11 cellular contexts compared by ENCODE assay signal in the genomic region with DNA sequence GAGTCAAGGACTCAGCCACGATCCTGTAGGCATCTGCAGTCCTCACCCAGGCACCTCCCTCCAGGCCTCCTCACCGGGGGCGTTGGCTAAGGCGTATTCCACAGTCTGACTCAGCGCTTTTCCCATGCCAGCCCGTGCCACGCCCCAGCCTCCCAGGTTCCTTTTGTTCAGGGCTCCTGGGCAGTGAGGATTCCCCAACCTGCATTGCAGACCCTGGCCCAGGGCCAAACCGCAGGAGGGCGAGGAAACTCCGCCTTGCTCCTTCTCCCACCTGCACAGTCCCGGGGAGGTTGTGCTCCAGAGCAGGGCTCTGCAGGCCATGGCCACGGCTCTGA.
DNase-seq lines count a peak whose midpoint lies in the region; ATAC-seq, FAIRE-seq and TF ChIP-seq lines count a peak whose summit lies in the region.
"Had no signal": no experiment of that assay in that cellular context is flagged by ENCODE, and none has a peak within 500 bp of the region (broad histone marks: within the 10 kb centered on the region; RNA-seq: fewer than 3 reads in every experiment).

No MANE protein-coding gene starts in this region.

- H3K36me3 ChIP-seq in right atrium auricular region (no peaks in the 10 kb centered on the region), heart right ventricle (no peaks in the 10 kb centered on the region)
- H3K36me3 ChIP-seq: gastrocnemius medialis, right lobe of liver had no signal

- TF ChIP-seq CTCF in right atrium auricular region (IDR thresholded peaks at IDR 0.05) (no peak), heart right ventricle (IDR thresholded peaks at IDR 0.05) (no peak)

- H3K27ac ChIP-seq in right atrium auricular region = no peak overlapping the region
- no peak overlapping the region for H3K27ac ChIP-seq in heart right ventricle
- H3K27ac ChIP-seq: gastrocnemius medialis, right lobe of liver had no signal

- no peak overlapping the region for H3K4me3 ChIP-seq in right atrium auricular region
- no peak overlapping the region for H3K4me3 ChIP-seq in heart right ventricle
- H3K4me3 ChIP-seq: gastrocnemius medialis, right lobe of liver had no signal

- DNase-seq in right atrium auricular region (ENCODE audit: low spot score) (peak; percentile 47), heart right ventricle (no peak), RCC 7860 (ENCODE audit: low spot score) (peak; percentile 74), kidney tubule cell (ENCODE audit: low spot score) (peak; percentile 76), dermis blood vessel endothelial cell (no peak), cortex of kidney (lab: John Stamatoyannopoulos, UW) (no peak), NCI-H1930 (lab: John Stamatoyannopoulos, UW) (no peak)
- DNase-seq in stimulated activated naive CD4-positive, alpha-beta T cell (lab: John Stamatoyannopoulos, UW) = no peak
- DNase-seq: gastrocnemius medialis, Kasumi-1 had no signal

- H3K27me3 ChIP-seq in right atrium auricular region (no peaks in the 10 kb centered on the region), heart right ventricle (peaks cover 0 to 13% (median 0%) of the 10 kb centered on the region in 7 donors)
- H3K27me3 ChIP-seq: gastrocnemius medialis, right lobe of liver had no signal

- intact Hi-C loops in heart right ventricle (cut with DNase I) = loop anchor here in 1 of 10 donors (10.0 kb wide), 1 partner anchor 58 kb away; no protein-coding TSS in a partner anchor

- WGBS in heart right ventricle, 2 donors = 65 to 84% methylated on average over 12 of the region's 12 CpGs

- H3K9me3 ChIP-seq in right atrium auricular region = no peaks in the 10 kb centered on the region
- peaks cover 0 to 5% (median 0%) of the 10 kb centered on the region in 11 donors for H3K9me3 ChIP-seq in heart right ventricle
- H3K9me3 ChIP-seq: gastrocnemius medialis, right lobe of liver had no signal

- FAIRE-seq in RCC 7860 (lab: Jason Lieb, UNC) = peak; percentile 10

- no peaks in the 10 kb centered on the region for H3K4me1 ChIP-seq in right atrium auricular region
- no peaks in the 10 kb centered on the region for H3K4me1 ChIP-seq in heart right ventricle
- H3K4me1 ChIP-seq: gastrocnemius medialis, right lobe of liver had no signal

- ATAC-seq in heart right ventricle = no peak
- ATAC-seq: gastrocnemius medialis, right lobe of liver had no signal

Comparison
In these comparisons a context has a peak if more than half of its experiments do, and no peak if none do; other contexts are left out.
1. DNase-seq: peak in right atrium auricular region (single experiment), RCC 7860 (single experiment) and kidney tubule cell (single experiment); none in heart right ventricle (0 of 2), dermis blood vessel endothelial cell (single experiment), cortex of kidney (single experiment), stimulated activated naive CD4-positive, alpha-beta T cell (0 of 6) and NCI-H1930 (0 of 2).